ENCODE assay signal across 13 cellular contexts in genomic region chr2:202009019-202009481, GRCh38. TPM values are rescaled to one million over a fixed set of nuclear protein-coding genes. Genes with fewer than 3 reads are reported as not detected.
A peak's percentile ranks its signal among the peaks of the same experiment; 100 is the strongest.
DNase-seq lines count a peak whose midpoint lies in the region; ATAC-seq and TF ChIP-seq lines count a peak whose summit lies in the region.
"Had no signal": no experiment of that assay in that cellular context is flagged by ENCODE, and none has a peak within 500 bp of the region (broad histone marks: within the 10 kb centered on the region; RNA-seq: fewer than 3 reads in every experiment).

No MANE protein-coding gene starts in this region.

- H3K4me3 ChIP-seq in neural cell (ENCODE audit: low read length): peak overlapping the region; percentile 16
- H3K4me3 ChIP-seq: dorsolateral prefrontal cortex, SK-N-MC had no signal

- peak overlapping the region; percentile 25 for H3K27ac ChIP-seq in neural cell (ENCODE audit: low read length)
- H3K27ac ChIP-seq: C4-2B, SK-N-MC had no signal

- peak; percentile 88 for ATAC-seq in Right ventricle myocardium superior (ENCODE audit: poor library complexity)
- no peak for ATAC-seq in GM21423 (IDR thresholded peaks at IDR 0.05; ENCODE audit: unreplicated experiment)
- no peak for ATAC-seq in HG02571 (IDR thresholded peaks at IDR 0.05; ENCODE audit: unreplicated experiment)

- no peak for TF ChIP-seq CTCF in neural cell (IDR thresholded peaks at IDR 0.05; ENCODE audit: poor library complexity, severe bottlenecking)

- TF ChIP-seq RAD21 in neural cell (conservative IDR thresholded peaks at IDR 0.05): no peak

- H3K9me2 ChIP-seq in neural cell (ENCODE audit: insufficient read depth, low read length): no peaks in the 10 kb centered on the region

- intact Hi-C loops in Right ventricle myocardium superior (cut with DNase I): no loop called here

- in situ Hi-C loops in SK-MEL-5 (cut with HindIII; ENCODE audit: low pct_unique_long_range_greater_than_20kb, low sequenced_read_pairs): no loop called here

- TF ChIP-seq EP300 in neural cell (conservative IDR thresholded peaks at IDR 0.05; ENCODE audit: poor library complexity, severe bottlenecking): peak; percentile 65

- H3K9ac ChIP-seq in neural cell (ENCODE audit: low read length): peak overlapping the region; percentile 24

- no peak overlapping the region for H2AFZ ChIP-seq in neural cell (ENCODE audit: low read depth, low read length)

- no peaks in the 10 kb centered on the region for H3K36me3 ChIP-seq in neural cell (ENCODE audit: insufficient read depth, low read length)

- peak; percentile 45 for DNase-seq in D341Med (ENCODE audit: low spot score)
- DNase-seq in SK-MEL-5 (ENCODE audit: low read depth, low spot score): peak; percentile 18
- DNase-seq in Right ventricle myocardium superior: peak; percentile 75
- DNase-seq in activated CD4-positive, alpha-beta T cell treated with anti-CD3 and anti-CD28 coated beads for 1 hour: no peak
- DNase-seq in activated T-cell treated with anti-CD3 and anti-CD28 coated beads for 4 hours: no peak
- DNase-seq: activated naive CD4-positive, alpha-beta T cell; NCI-H2081 had no signal

- no peaks in the 10 kb centered on the region for H3K27me3 ChIP-seq in neural cell (ENCODE audit: insufficient read depth, low read depth, low read length)

- H3K4me2 ChIP-seq in neural cell (ENCODE audit: low read length): no peak overlapping the region

- no peaks in the 10 kb centered on the region for H4K20me1 ChIP-seq in neural cell (ENCODE audit: insufficient read depth)

- no peaks in the 10 kb centered on the region for H3K79me2 ChIP-seq in neural cell (replicated peaks; ENCODE audit: insufficient read depth, low read length)

- H3F3A ChIP-seq in neural cell (ENCODE audit: insufficient read depth, low read length, poor library complexity, severe bottlenecking): no peaks in the 10 kb centered on the region

- H3K9me3 ChIP-seq in neural cell (ENCODE audit: low read length): no peaks in the 10 kb centered on the region

TF ChIP-seq in neural cell, 6 proteins besides CTCF, POLR2A, EP300 and RAD21:
- TF ChIP-seq, protein P1, sequence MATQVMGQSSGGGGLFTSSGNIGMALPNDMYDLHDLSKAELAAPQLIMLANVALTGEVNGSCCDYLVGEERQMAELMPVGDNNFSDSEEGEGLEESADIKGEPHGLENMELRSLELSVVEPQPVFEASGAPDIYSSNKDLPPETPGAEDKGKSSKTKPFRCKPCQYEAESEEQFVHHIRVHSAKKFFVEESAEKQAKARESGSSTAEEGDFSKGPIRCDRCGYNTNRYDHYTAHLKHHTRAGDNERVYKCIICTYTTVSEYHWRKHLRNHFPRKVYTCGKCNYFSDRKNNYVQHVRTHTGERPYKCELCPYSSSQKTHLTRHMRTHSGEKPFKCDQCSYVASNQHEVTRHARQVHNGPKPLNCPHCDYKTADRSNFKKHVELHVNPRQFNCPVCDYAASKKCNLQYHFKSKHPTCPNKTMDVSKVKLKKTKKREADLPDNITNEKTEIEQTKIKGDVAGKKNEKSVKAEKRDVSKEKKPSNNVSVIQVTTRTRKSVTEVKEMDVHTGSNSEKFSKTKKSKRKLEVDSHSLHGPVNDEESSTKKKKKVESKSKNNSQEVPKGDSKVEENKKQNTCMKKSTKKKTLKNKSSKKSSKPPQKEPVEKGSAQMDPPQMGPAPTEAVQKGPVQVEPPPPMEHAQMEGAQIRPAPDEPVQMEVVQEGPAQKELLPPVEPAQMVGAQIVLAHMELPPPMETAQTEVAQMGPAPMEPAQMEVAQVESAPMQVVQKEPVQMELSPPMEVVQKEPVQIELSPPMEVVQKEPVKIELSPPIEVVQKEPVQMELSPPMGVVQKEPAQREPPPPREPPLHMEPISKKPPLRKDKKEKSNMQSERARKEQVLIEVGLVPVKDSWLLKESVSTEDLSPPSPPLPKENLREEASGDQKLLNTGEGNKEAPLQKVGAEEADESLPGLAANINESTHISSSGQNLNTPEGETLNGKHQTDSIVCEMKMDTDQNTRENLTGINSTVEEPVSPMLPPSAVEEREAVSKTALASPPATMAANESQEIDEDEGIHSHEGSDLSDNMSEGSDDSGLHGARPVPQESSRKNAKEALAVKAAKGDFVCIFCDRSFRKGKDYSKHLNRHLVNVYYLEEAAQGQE (IDR thresholded peaks at IDR 0.05; ENCODE audit: borderline replicate concordance): peak; percentile 39
- TF ChIP-seq EZH2 (IDR thresholded peaks at IDR 0.05; ENCODE audit: borderline replicate concordance, insufficient read depth, low read length, poor library complexity, severe bottlenecking) (no peak), POLR2AphosphoS5 (IDR thresholded peaks at IDR 0.05) (peak; percentile 31)

RNA-seq across cellular contexts. Expression of gene FZD7, which starts 24.6 kb away (rescaled TPM):
- total RNA-seq in SK-MEL-5 (2014; rRNA removed; shearing (Covaris generic)): 12.7 and 13.2 TPM in 2 replicates
- polyA plus RNA-seq in SK-MEL-5 (2015; cell fraction: cytosol; rRNA removed): 12.8 and 17.7 TPM in 2 replicates
- polyA plus RNA-seq in SK-MEL-5 (2015; cell fraction: nucleus; rRNA removed): 5.6 and 7.5 TPM in 2 replicates
- total RNA-seq in Right ventricle myocardium superior: 25.3 TPM
- polyA plus RNA-seq in neural cell: 0.76 and 1.8 TPM in 2 replicates
- 2.4 and 2.5 TPM in 2 replicates for polyA minus RNA-seq in neural cell

Comparison
In these comparisons a context has a peak if more than half of its experiments do, and no peak if none do; other contexts are left out.
1. DNase-seq: peak in D341Med (single experiment), SK-MEL-5 (single experiment) and Right ventricle myocardium superior (single experiment); none in activated CD4-positive, alpha-beta T cell treated with anti-CD3 and anti-CD28 coated beads for 1 hour (single experiment) and activated T-cell treated with anti-CD3 and anti-CD28 coated beads for 4 hours (single experiment).